ENCODE assay signal across 10 cellular contexts in genomic region chr2:241774419-241775222, GRCh38. TPM values are rescaled to one million over a fixed set of nuclear protein-coding genes. Genes with fewer than 3 reads are reported as not detected.
DNase-seq lines count a peak whose midpoint lies in the region; ATAC-seq and TF ChIP-seq lines count a peak whose summit lies in the region.
"Had no signal": no experiment of that assay in that cellular context is flagged by ENCODE, and none has a peak within 500 bp of the region (broad histone marks: within the 10 kb centered on the region; RNA-seq: fewer than 3 reads in every experiment).

No MANE protein-coding gene starts in this region.

- H3K36me3 ChIP-seq in BE2C (no peaks in the 10 kb centered on the region), right lobe of liver (no peaks in the 10 kb centered on the region)

- WGBS in right lobe of liver (ENCODE audit: insufficient coverage, low coverage, low lambda C conversion rate, missing lambda C conversion rate) = 45% methylated on average over 2 of the region's 40 CpGs

- CTCF ChIA-PET in activated CD4-positive, alpha-beta memory T cell treated with anti-CD3 and anti-CD28 coated beads, Interleukin-2, amount 10 ng/mL, durations not matched to agents 7 days and 5 days (lab: Charles Lee) = no interaction called here
- CTCF ChIA-PET in HEK293T (lab: Yijun Ruan, JAX) = no interaction called here

- POLR2A ChIA-PET in activated CD4-positive, alpha-beta memory T cell treated with anti-CD3 and anti-CD28 coated beads, Interleukin-2, amount 10 ng/mL, durations not matched to agents 7 days and 5 days (lab: Charles Lee) = interaction anchor here (4.1 kb wide), 1 partner anchor 12 kb away, joined by 21 read pairs; no protein-coding TSS in a partner anchor
- POLR2A ChIA-PET in HEK293T (lab: Yijun Ruan, JAX) = no interaction called here

- H3K9me3 ChIP-seq in BE2C (no peaks in the 10 kb centered on the region), right lobe of liver (no peaks in the 10 kb centered on the region)

- TF ChIP-seq CTCF in BE2C (IDR thresholded peaks at IDR 0.05; ENCODE audit: low read depth, low read length) (no peak), right lobe of liver (IDR thresholded peaks at IDR 0.05) (no peak), mesothelial cell of epicardium (IDR thresholded peaks at IDR 0.05; ENCODE audit: unreplicated experiment) (no peak)

- H3K27me3 Mint-ChIP-seq in activated CD4-positive, alpha-beta memory T cell treated with anti-CD3 and anti-CD28 coated beads, Interleukin-2, amount 10 ng/mL, durations not matched to agents 7 days and 5 days = no peaks in the 10 kb centered on the region
- H3K27me3 Mint-ChIP-seq in mesothelial cell of epicardium (ENCODE audit: low read depth) = no peaks in the 10 kb centered on the region

- H3K4me1 Mint-ChIP-seq in activated CD4-positive, alpha-beta memory T cell treated with anti-CD3 and anti-CD28 coated beads, Interleukin-2, amount 10 ng/mL, durations not matched to agents 7 days and 5 days = peaks cover 9% of the 10 kb centered on the region
- H3K4me1 Mint-ChIP-seq in mesothelial cell of epicardium = peaks cover 26% of the 10 kb centered on the region

- ATAC-seq in right lobe of liver (no peak), GM18502 (IDR thresholded peaks at IDR 0.05; ENCODE audit: poor library complexity, unreplicated experiment) (no peak)

- no peaks in the 10 kb centered on the region for H3K36me3 Mint-ChIP-seq in activated CD4-positive, alpha-beta memory T cell treated with anti-CD3 and anti-CD28 coated beads, Interleukin-2, amount 10 ng/mL, durations not matched to agents 7 days and 5 days (ENCODE audit: low read depth)
- no peaks in the 10 kb centered on the region for H3K36me3 Mint-ChIP-seq in mesothelial cell of epicardium

- H3K4me3 Mint-ChIP-seq in activated CD4-positive, alpha-beta memory T cell treated with anti-CD3 and anti-CD28 coated beads, Interleukin-2, amount 10 ng/mL, durations not matched to agents 7 days and 5 days = no peak overlapping the region
- no peak overlapping the region for H3K4me3 Mint-ChIP-seq in mesothelial cell of epicardium

- H3K27me3 ChIP-seq in BE2C (no peaks in the 10 kb centered on the region), right lobe of liver (no peaks in the 10 kb centered on the region)

- H3K27ac ChIP-seq in right lobe of liver = no peak overlapping the region

- intact Hi-C loops in right lobe of liver (cut with DNase I) = no loop called here

- no peak for TF ChIP-seq POLR2A in right lobe of liver (IDR thresholded peaks at IDR 0.05)

- H3K4me3 ChIP-seq in BE2C (ENCODE audit: low read depth, low read length) = no peak overlapping the region
- H3K4me3 ChIP-seq in right lobe of liver = no peak overlapping the region

- no peak overlapping the region for H3K27ac Mint-ChIP-seq in activated CD4-positive, alpha-beta memory T cell treated with anti-CD3 and anti-CD28 coated beads, Interleukin-2, amount 10 ng/mL, durations not matched to agents 7 days and 5 days
- no peak overlapping the region for H3K27ac Mint-ChIP-seq in mesothelial cell of epicardium

- H3K4me1 ChIP-seq in BE2C = no peaks in the 10 kb centered on the region
- H3K4me1 ChIP-seq in right lobe of liver = peaks cover 0 to 45% (median 15%) of the 10 kb centered on the region in 4 donors

- peaks cover 2% of the 10 kb centered on the region for H3K9me3 Mint-ChIP-seq in activated CD4-positive, alpha-beta memory T cell treated with anti-CD3 and anti-CD28 coated beads, Interleukin-2, amount 10 ng/mL, durations not matched to agents 7 days and 5 days
- H3K9me3 Mint-ChIP-seq in mesothelial cell of epicardium = no peaks in the 10 kb centered on the region

- peak; percentile 45 for DNase-seq in BE2C
- peak; percentile 59 for DNase-seq in HPDE6-E6E7 (ENCODE audit: extremely low spot score)
- DNase-seq in activated CD4-positive, alpha-beta memory T cell treated with anti-CD3 and anti-CD28 coated beads, Interleukin-2, amount 10 ng/mL, durations not matched to agents 7 days and 5 days = peak; percentile 13
- peak; percentile 16 to 54 (median 51) for DNase-seq in right lobe of liver
- no peak for DNase-seq in HEK293T (ENCODE audit: extremely low spot score)
- DNase-seq in activated CD4-positive, alpha-beta T cell treated with anti-CD3 and anti-CD28 coated beads for 1 hour = no peak
- no peak for DNase-seq in mesothelial cell of epicardium (ENCODE audit: low spot score in 2 of 2, unreplicated experiment in 2 of 2)
- DNase-seq: amniotic stem cell had no signal

TF ChIP-seq in HEK293T, 16 proteins besides CTCF, POLR2A, EP300 and RAD21:
- TF ChIP-seq SP1 (IDR thresholded peaks at IDR 0.05) (no peak), NFRKB (IDR thresholded peaks at IDR 0.05) (no peak), TARDBP (IDR thresholded peaks at IDR 0.05) (no peak)
TF ChIP-seq in HEK293T: peak in this region for 0.

RNA-seq across cellular contexts. Expression of gene GAL3ST2, which starts 2.0 kb away (rescaled TPM):
- polyA plus RNA-seq in BE2C (2012; ENCODE audit: insufficient read depth, insufficient read length, low read depth) = 4.8 TPM
- total RNA-seq in activated CD4-positive, alpha-beta memory T cell treated with anti-CD3 and anti-CD28 coated beads, Interleukin-2, amount 10 ng/mL, durations not matched to agents 7 days and 5 days = under 1 TPM; 0.23 to 0.58 TPM
- total RNA-seq in right lobe of liver (under 1 TPM in 3 of 6 experiments, not detected in 3; 0.53 to 0.83 (median 0.70) TPM), mesothelial cell of epicardium (0.86 to 1.1 TPM (median 1.1 TPM) in 3 replicates)
- total RNA-seq: SK-MEL-5 had no signal

RNA-seq across cellular contexts. Expression of gene NEU4, which starts 34.4 kb away (rescaled TPM):
- polyA plus RNA-seq in BE2C (2012; ENCODE audit: insufficient read depth, insufficient read length, low read depth) = 8.5 TPM
- total RNA-seq in activated CD4-positive, alpha-beta memory T cell treated with anti-CD3 and anti-CD28 coated beads, Interleukin-2, amount 10 ng/mL, durations not matched to agents 7 days and 5 days = under 1 TPM; 0.38 to 0.43 TPM
- 10 to 100 TPM; 16.8 to 87.1 (median 76.2) TPM for total RNA-seq in right lobe of liver
- total RNA-seq in mesothelial cell of epicardium = 0.87 to 1.8 TPM (median 1.7 TPM) in 3 replicates
- total RNA-seq: SK-MEL-5 had no signal

RNA-seq across cellular contexts. Expression of gene D2HGDH, which starts 40.2 kb away (rescaled TPM):
- 42.2 TPM for polyA plus RNA-seq in BE2C (2012; ENCODE audit: insufficient read depth, insufficient read length, low read depth)
- 10 to 100 TPM; 24.6 to 25.0 TPM for total RNA-seq in activated CD4-positive, alpha-beta memory T cell treated with anti-CD3 and anti-CD28 coated beads, Interleukin-2, amount 10 ng/mL, durations not matched to agents 7 days and 5 days
- total RNA-seq in right lobe of liver = 10 to 100 TPM; 18.9 to 38.6 (median 25.9) TPM
- 55.5 to 60.3 TPM (median 56.6 TPM) in 3 replicates for total RNA-seq in mesothelial cell of epicardium

Comparison
In these comparisons a context has a peak if more than half of its experiments do, and no peak if none do; other contexts are left out.
1. DNase-seq: peak in BE2C (single experiment), HPDE6-E6E7 (single experiment), activated CD4-positive, alpha-beta memory T cell treated with anti-CD3 and anti-CD28 coated beads, Interleukin-2, amount 10 ng/mL, durations not matched to agents 7 days and 5 days (single experiment) and right lobe of liver (3 of 3); none in HEK293T (single experiment), activated CD4-positive, alpha-beta T cell treated with anti-CD3 and anti-CD28 coated beads for 1 hour (single experiment) and mesothelial cell of epicardium (0 of 2).